Comparison of ENCODE assay signal across 8 cellular contexts in genomic region chr3:48086736-48087470, GRCh38.
DNase-seq lines count a peak whose midpoint lies in the region; ATAC-seq and TF ChIP-seq lines count a peak whose summit lies in the region.

No MANE protein-coding gene starts in this region.

- H3K4me1 ChIP-seq in HCT116 (ENCODE audit: control insufficient read depth in 1 of 2, insufficient read depth in 2 of 2, low read length in 2 of 2), result peaks cover 19 to 27% of the 10 kb centered on the region in 2 experiments

- H3K36me3 ChIP-seq in HCT116 (ENCODE audit: control insufficient read depth in 1 of 2, insufficient read depth in 2 of 2, low read length in 2 of 2), result no peaks in the 10 kb centered on the region

- H3K9me3 ChIP-seq in HCT116 (ENCODE audit: control insufficient read depth in 1 of 2, insufficient read depth in 1 of 2, low read depth in 1 of 2, low read length in 2 of 2), result no peaks in the 10 kb centered on the region

- TF ChIP-seq CTCF in HCT116 (IDR thresholded peaks at IDR 0.05 in 2 of 3, conservative IDR thresholded peaks at IDR 0.05 in 1 of 3; ENCODE audit: borderline replicate concordance in 1 of 3, insufficient read depth in 1 of 3, low read depth in 2 of 3, low read length in 2 of 3) (no peak), fibroblast of the aortic adventitia (IDR thresholded peaks at IDR 0.05; ENCODE audit: insufficient read depth, low read length) (no peak)

- H3K4me1 Mint-ChIP-seq in T-cell, result peaks cover 24 to 33% (median 30%) of the 10 kb centered on the region in 3 donors

- TF ChIP-seq RAD21 in HCT116 (IDR thresholded peaks at IDR 0.05; ENCODE audit: low read depth), result no peak

- no peaks in the 10 kb centered on the region for H3K27me3 ChIP-seq in HCT116 (ENCODE audit: insufficient read depth, low read length)

- no peak for TF ChIP-seq POLR2A in HCT116 (IDR thresholded peaks at IDR 0.05; ENCODE audit: borderline replicate concordance, extremely low read depth, insufficient read depth, insufficient read length)

- no peaks in the 10 kb centered on the region for H3K9me2 ChIP-seq in HCT116 (ENCODE audit: insufficient read depth)

- H3K4me3 ChIP-seq in HCT116 (replicated peaks in 1 of 2; ENCODE audit: low read depth in 1 of 2, low read length in 2 of 2) (peak overlapping the region; percentile 94 to 96), fibroblast of the aortic adventitia (ENCODE audit: low read depth, low read length) (peak overlapping the region; percentile 87)

- H4K20me1 ChIP-seq in HCT116 (ENCODE audit: insufficient read depth), result peaks cover 4% of the 10 kb centered on the region; the same call in 1 of the 2 replicates

- H3K79me2 ChIP-seq in HCT116 (ENCODE audit: insufficient read depth, low read length), result peaks cover 66% of the 10 kb centered on the region

- RAD21 ChIA-PET in HCT116 (lab: Charles Lee; ENCODE audit: low non-redundant PET in 1 of 2, low total read pairs in 2 of 2, uncharacterized antibody in 2 of 2, unreplicated experiment in 2 of 2), result no interaction called here

- POLR2A ChIA-PET in HCT116 (lab: Charles Lee), result no interaction called here
- POLR2A ChIA-PET in T-cell (lab: Charles Lee), result no interaction called here

- H3K4me3 Mint-ChIP-seq in T-cell, result peak overlapping the region; percentile 92 to 97 (median 95)

- H3K27me3 Mint-ChIP-seq in T-cell, result no peaks in the 10 kb centered on the region

- intact Hi-C loops in HCT116 (cut with micrococcal nuclease) (loop anchor here (5.0 kb wide), 1 partner anchor 45 kb away; no protein-coding TSS in a partner anchor), sciatic nerve (cut with DNase I) (no loop called here)

- no peak overlapping the region for H2AFZ ChIP-seq in HCT116 (ENCODE audit: low read depth, low read length, poor library complexity, severe bottlenecking)

- H3K9me3 Mint-ChIP-seq in T-cell, result no peaks in the 10 kb centered on the region

- H3K36me3 Mint-ChIP-seq in T-cell, result peaks cover 11% of the 10 kb centered on the region

- H3K27ac Mint-ChIP-seq in T-cell, result peak overlapping the region; percentile 29 to 72

- ATAC-seq in HCT116, result no peak
- no peak for ATAC-seq in T-cell (replicated peaks in 1 of 4)
- ATAC-seq in sciatic nerve, result peak; percentile 53
- no peak for ATAC-seq in HG03025 (IDR thresholded peaks at IDR 0.05; ENCODE audit: low FRiP score, unreplicated experiment)
- no peak for ATAC-seq in HG02938 (IDR thresholded peaks at IDR 0.05; ENCODE audit: unreplicated experiment)

- CTCF ChIA-PET in HCT116 (lab: Charles Lee) (no interaction called here), T-cell (lab: Charles Lee) (no interaction called here)

- H3K9ac ChIP-seq in HCT116 (ENCODE audit: low read length), result peak overlapping the region; percentile 98

- H3K27ac ChIP-seq in HCT116 (ENCODE audit: low read depth, low read length), result peak overlapping the region; percentile 97

- DNase-seq in HCT116 (ENCODE audit: low read depth, low spot score), result no peak
- no peak for DNase-seq in T-cell
- DNase-seq in fibroblast of the aortic adventitia (ENCODE audit: low read depth), result peak; percentile 57
- no peak for DNase-seq in sciatic nerve (ENCODE audit: low spot score)
- DNase-seq in NCI-H2196 (lab: John Stamatoyannopoulos, UW; ENCODE audit: unreplicated experiment), result no peak
- no peak for DNase-seq in occipital lobe (lab: John Stamatoyannopoulos, UW)

- TSS peak; percentile 53 for BruUV-seq in HCT116 (replicated peaks; lab: Mats Ljungman, UMichigan)

- H3K4me2 ChIP-seq in HCT116 (ENCODE audit: low read length), result peak overlapping the region; percentile 95

TF ChIP-seq in HCT116, 20 proteins besides CTCF, POLR2A, EP300 and RAD21:
- no peak for TF ChIP-seq ATF3 (IDR thresholded peaks at IDR 0.05)
- TF ChIP-seq ELF1 (IDR thresholded peaks at IDR 0.05; ENCODE audit: borderline replicate concordance, low read depth), result no peak
- no peak for TF ChIP-seq JUND (IDR thresholded peaks at IDR 0.05)
- TF ChIP-seq MAX (IDR thresholded peaks at IDR 0.05), result no peak
- no peak for TF ChIP-seq ZNF274 (IDR thresholded peaks at IDR 0.05; ENCODE audit: low read depth, low read length)
- TF ChIP-seq ZFX (IDR thresholded peaks at IDR 0.05), result no peak
- no peak for TF ChIP-seq YY1 (IDR thresholded peaks at IDR 0.05; ENCODE audit: extremely low read depth, insufficient replicate concordance, low read depth, low read length)
- TF ChIP-seq CEBPB (IDR thresholded peaks at IDR 0.05; ENCODE audit: low read depth), result no peak
